8 cellular contexts compared by ENCODE assay signal in the genomic region with DNA sequence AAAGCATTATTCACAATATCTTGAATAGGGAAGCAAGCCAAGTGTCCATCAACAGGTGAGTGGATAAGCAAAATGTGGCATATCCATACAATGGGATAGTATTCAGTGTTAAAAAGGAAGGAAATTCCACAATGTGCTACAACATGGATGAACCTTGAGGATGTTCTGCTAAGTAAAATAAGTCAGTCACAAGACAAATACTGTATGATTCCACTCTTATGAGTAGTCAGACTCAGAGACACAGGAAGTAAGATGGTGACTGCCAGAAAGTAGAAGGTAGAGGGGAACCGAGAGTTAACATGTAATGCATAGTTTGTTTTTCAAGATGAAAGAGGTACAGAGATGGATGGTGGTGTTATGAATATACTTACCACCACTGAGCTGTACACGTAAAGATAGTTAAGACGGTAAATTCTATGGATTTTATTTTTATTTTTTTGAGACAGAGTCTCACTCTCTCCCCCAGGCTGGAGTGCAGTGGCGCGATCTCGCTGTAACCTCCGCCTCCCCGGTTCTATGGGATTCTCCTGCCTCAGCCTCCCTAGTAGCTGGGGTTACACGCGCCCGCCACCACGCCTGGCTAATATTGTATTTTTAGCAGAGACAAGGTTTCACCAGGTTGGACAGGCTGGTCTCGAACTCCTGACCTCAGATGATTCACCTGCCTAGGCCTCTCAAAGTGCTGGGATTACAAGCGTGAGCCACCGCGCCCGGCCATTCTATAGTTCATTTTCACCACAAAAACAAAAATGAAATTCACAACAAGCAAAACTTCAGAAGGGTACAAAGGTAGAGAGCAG. TPM values are rescaled to one million over a fixed set of nuclear protein-coding genes. Genes with fewer than 3 reads are reported as not detected.
DNase-seq lines count a peak whose midpoint lies in the region; ATAC-seq, FAIRE-seq and TF ChIP-seq lines count a peak whose summit lies in the region.

No MANE protein-coding gene starts in this region.

- H3K79me2 ChIP-seq in smooth muscle cell (ENCODE audit: low read depth) = peaks cover 36% of the 10 kb centered on the region

- peak overlapping the region; percentile 96 for H3K27ac Mint-ChIP-seq in activated CD8-positive, alpha-beta T cell treated with anti-CD3 and anti-CD28 coated beads for 36 hours

- 94% methylated on average over 17 of the region's 17 CpGs for WGBS in smooth muscle cell (ENCODE audit: low lambda C conversion rate)

- H3K27me3 ChIP-seq in GM06990 (replicated peaks; ENCODE audit: control insufficient read depth, insufficient read depth, low read length) (no peaks in the 10 kb centered on the region), smooth muscle cell (ENCODE audit: low read depth) (no peaks in the 10 kb centered on the region)

- H3K36me3 ChIP-seq in GM06990 (ENCODE audit: control insufficient read depth, insufficient read depth, low read length) (no peaks in the 10 kb centered on the region), smooth muscle cell (ENCODE audit: low read depth) (no peaks in the 10 kb centered on the region)

- FAIRE-seq in HTR-8/SVneo (lab: Jason Lieb, UNC) = no peak

- H3K36me3 Mint-ChIP-seq in activated CD8-positive, alpha-beta T cell treated with anti-CD3 and anti-CD28 coated beads for 36 hours (ENCODE audit: low read depth) = peaks cover 10% of the 10 kb centered on the region

- no peaks in the 10 kb centered on the region for H3K9me3 ChIP-seq in smooth muscle cell (replicated peaks; ENCODE audit: low read depth)

- no peaks in the 10 kb centered on the region for H3K9me3 Mint-ChIP-seq in activated CD8-positive, alpha-beta T cell treated with anti-CD3 and anti-CD28 coated beads for 36 hours

- H3K4me1 ChIP-seq in smooth muscle cell (ENCODE audit: low read depth) = peaks cover 9% of the 10 kb centered on the region

- peak overlapping the region; percentile 87 for H3K4me3 Mint-ChIP-seq in activated CD8-positive, alpha-beta T cell treated with anti-CD3 and anti-CD28 coated beads for 36 hours

- H3K4me1 Mint-ChIP-seq in activated CD8-positive, alpha-beta T cell treated with anti-CD3 and anti-CD28 coated beads for 36 hours (ENCODE audit: low read depth) = peaks cover 33% of the 10 kb centered on the region

- H3K4me3 ChIP-seq in GM06990 (replicated peaks; ENCODE audit: low read depth, low read length) = peak overlapping the region; percentile 88
- H3K4me3 ChIP-seq in foreskin fibroblast (ENCODE audit: low read depth in 1 of 2, low read length in 2 of 2) = peak overlapping the region; percentile 69 to 95
- peak overlapping the region; percentile 92 for H3K4me3 ChIP-seq in smooth muscle cell

- H3K27ac ChIP-seq in smooth muscle cell (ENCODE audit: low read depth) = peak overlapping the region; percentile 80

- peak; percentile 48 for DNase-seq in GM06990 (ENCODE audit: extremely low read depth, insufficient read length)
- peak; percentile 69 for DNase-seq in activated CD8-positive, alpha-beta T cell treated with anti-CD3 and anti-CD28 coated beads for 36 hours
- peak in 1 of 2 donors; percentile 42 for DNase-seq in foreskin fibroblast
- DNase-seq in smooth muscle cell (lab: John Stamatoyannopoulos, UW; ENCODE audit: unreplicated experiment) = no peak
- DNase-seq in HTR-8/SVneo (ENCODE audit: insufficient read length, low spot score) = no peak
- no peak for DNase-seq in NCI-H510A (lab: John Stamatoyannopoulos, UW)

- peak overlapping the region; percentile 100 for H3K4me2 ChIP-seq in smooth muscle cell

- peak overlapping the region; percentile 85 for H2AFZ ChIP-seq in smooth muscle cell (ENCODE audit: low read depth)

- H4K20me1 ChIP-seq in smooth muscle cell (ENCODE audit: low read depth) = peaks cover 20% of the 10 kb centered on the region

- intact Hi-C loops in activated CD8-positive, alpha-beta T cell treated with anti-CD3 and anti-CD28 coated beads for 36 hours (cut with micrococcal nuclease) = no loop called here

- ATAC-seq in HG03135 (IDR thresholded peaks at IDR 0.05; ENCODE audit: unreplicated experiment) (peak; percentile 29), HG03378 (IDR thresholded peaks at IDR 0.05; ENCODE audit: unreplicated experiment) (no peak)
- peak; percentile 42 for ATAC-seq in activated CD8-positive, alpha-beta T cell treated with anti-CD3 and anti-CD28 coated beads for 36 hours

- peaks cover 12% of the 10 kb centered on the region for H3F3A ChIP-seq in smooth muscle cell (ENCODE audit: low read depth)

- CTCF ChIA-PET in activated CD8-positive, alpha-beta T cell treated with anti-CD3 and anti-CD28 coated beads for 36 hours (lab: Charles Lee) = interaction anchor here (0.6 to 1.2 kb wide), 3 partner anchors 26 to 74 kb away, joined by 3 to 4 read pairs (median 3); no protein-coding TSS in a partner anchor

- H3K27me3 Mint-ChIP-seq in activated CD8-positive, alpha-beta T cell treated with anti-CD3 and anti-CD28 coated beads for 36 hours = no peaks in the 10 kb centered on the region

- no peak for TF ChIP-seq CTCF in GM06990 (IDR thresholded peaks at IDR 0.05; ENCODE audit: insufficient read depth, low read length, poor library complexity, severe bottlenecking)
- no peak for TF ChIP-seq CTCF in activated CD8-positive, alpha-beta T cell treated with anti-CD3 and anti-CD28 coated beads for 36 hours (IDR thresholded peaks at IDR 0.05)
- TF ChIP-seq CTCF in foreskin fibroblast (IDR thresholded peaks at IDR 0.05; ENCODE audit: low read depth, low read length) = no peak
- no peak for TF ChIP-seq CTCF in smooth muscle cell (IDR thresholded peaks at IDR 0.05; ENCODE audit: borderline replicate concordance, insufficient read depth, poor library complexity, severe bottlenecking)

- peak overlapping the region; percentile 82 for H3K9ac ChIP-seq in smooth muscle cell (ENCODE audit: low read depth)

- POLR2A ChIA-PET in activated CD8-positive, alpha-beta T cell treated with anti-CD3 and anti-CD28 coated beads for 36 hours (lab: Charles Lee) = interaction anchor here (0.8 to 1.5 kb wide), 5 partner anchors 30 to 139 kb away, joined by 3 to 4 read pairs (median 3); no protein-coding TSS in a partner anchor

RNA-seq across cellular contexts. Expression of a gene that starts 1.0 kb away (rescaled TPM):
- 10 to 100 TPM; 33.9 to 34.7 TPM for total RNA-seq in activated CD8-positive, alpha-beta T cell treated with anti-CD3 and anti-CD28 coated beads for 36 hours
- total RNA-seq in smooth muscle cell = 12.0 and 20.6 TPM in 2 replicates
- 10.6 and 12.1 TPM in 2 replicates for polyA plus RNA-seq in smooth muscle cell

RNA-seq across cellular contexts. Expression of a gene that starts 31.9 kb away (rescaled TPM):
- 10 to 100 TPM; 36.7 TPM for total RNA-seq in activated CD8-positive, alpha-beta T cell treated with anti-CD3 and anti-CD28 coated beads for 36 hours
- total RNA-seq in smooth muscle cell = 22.4 and 26.1 TPM in 2 replicates
- polyA plus RNA-seq in smooth muscle cell = 34.1 and 46.6 TPM in 2 replicates

Comparison
In these comparisons a context has a peak if more than half of its experiments do, and no peak if none do; other contexts are left out.
1. DNase-seq: peak in GM06990 (single experiment) and activated CD8-positive, alpha-beta T cell treated with anti-CD3 and anti-CD28 coated beads for 36 hours (single experiment); none in smooth muscle cell (single experiment), HTR-8/SVneo (single experiment) and NCI-H510A (single experiment).
2. Peak in every context shown above with its lines, with median percentiles within 50 percentile points of each other: H3K4me3 ChIP-seq.